In the genomic region with DNA sequence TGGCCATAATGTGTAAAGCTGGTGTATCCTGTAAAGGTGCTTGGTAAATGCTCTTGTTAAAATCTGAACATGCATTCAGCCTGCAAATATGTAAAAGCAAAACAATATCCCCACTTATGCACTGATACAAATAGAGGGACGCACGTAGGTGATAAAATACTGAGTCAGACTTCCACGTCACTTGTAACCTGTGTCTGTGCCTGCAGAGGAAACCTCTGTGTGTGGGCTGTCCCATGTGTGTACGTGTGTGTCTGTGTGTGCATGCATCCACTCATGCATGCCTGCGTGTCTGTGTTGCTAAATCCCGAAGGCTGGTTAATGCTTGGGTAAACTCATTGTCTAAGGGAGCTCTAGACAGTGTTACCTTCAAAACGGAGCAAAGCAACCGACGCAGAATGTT, we compare ENCODE assay signal across 20 cellular contexts.
"Had no signal": no experiment of that assay in that cellular context is flagged by ENCODE, and none has a peak within 500 bp of the region (broad histone marks: within the 10 kb centered on the region; RNA-seq: fewer than 3 reads in every experiment).

No MANE protein-coding gene starts in this region.

- H3K27ac Mint-ChIP-seq: activated naive CD4-positive, alpha-beta T cell treated with anti-CD3 and anti-CD28 coated beads, Interleukin-2, amount 50 U/mL, for 72 hours; activated T-helper 1 cell treated with anti-CD3 and anti-CD28 coated beads, Interleukin-12 subunit alpha, Interleukin-12 subunit beta, Interleukin-2, Interleukin-4 antibody, amounts not matched to agents 30 ng/mL and 10 ng/mL and 1 ng/mL, durations not matched to agents 14 hours and 24 hours and 36 hours; endodermal cell; mesothelial cell of epicardium had no signal

- H3K27me3 Mint-ChIP-seq: natural killer cell treated with Interleukin-12 subunit alpha and Interleukin-12 subunit beta and Interleukin-15 and Interleukin-18, amount 100 ng/mL, for 72 hours had no signal

- H3K4me1 ChIP-seq: adrenal gland had no signal

- H3K36me3 ChIP-seq: adrenal gland, neutrophil, tibial artery had no signal

- H3K4me3 ChIP-seq: adrenal gland, dorsolateral prefrontal cortex, lung, tibial artery had no signal

- ATAC-seq: activated naive CD4-positive, alpha-beta T cell treated with anti-CD3 and anti-CD28 coated beads, Interleukin-2, amount 50 U/mL, for 72 hours; left colon; natural killer cell treated with Interleukin-12 subunit alpha and Interleukin-12 subunit beta and Interleukin-15 and Interleukin-18, amount 100 ng/mL, for 72 hours had no signal

- H3K9me3 ChIP-seq: adrenal gland, neutrophil had no signal

- DNase-seq: activated CD4-positive, alpha-beta T cell treated with anti-CD3 and anti-CD28 coated beads, Interleukin-2, amount 50 U/mL, for 48 hours; activated gamma-delta T cell treated with Interleukin-2 at 50 U/mL for 16 hours; adrenal gland; caudate nucleus; dorsolateral prefrontal cortex; endodermal cell; erythroblast; left colon; stimulated activated CD4-positive, alpha-beta T cell treated with anti-CD3 and anti-CD28 coated beads, Interleukin-12 subunit alpha, Interleukin-12 subunit beta, amount 100 ng/mL, for 4 hours; stimulated activated CD4-positive, alpha-beta T cell treated with anti-CD3 and anti-CD28 coated beads, Interleukin-2, amount 100 ng/mL, for 24 hours; stimulated activated naive CD4-positive, alpha-beta T cell treated with Interleukin-2 at 50 U/mL for 16 hours; substantia nigra; SW 1271; tibial artery had no signal

- H3K4me1 Mint-ChIP-seq: endodermal cell had no signal

- H3K27me3 ChIP-seq: adrenal gland, neutrophil, tibial artery had no signal

- H3K4me3 Mint-ChIP-seq: activated T-helper 1 cell treated with anti-CD3 and anti-CD28 coated beads, Interleukin-12 subunit alpha, Interleukin-12 subunit beta, Interleukin-2, Interleukin-4 antibody, amounts not matched to agents 30 ng/mL and 10 ng/mL and 1 ng/mL, durations not matched to agents 14 hours and 24 hours and 36 hours; endodermal cell; mesothelial cell of epicardium; natural killer cell treated with Interleukin-12 subunit alpha and Interleukin-12 subunit beta and Interleukin-15 and Interleukin-18, amount 100 ng/mL, for 72 hours had no signal

- H3K27ac ChIP-seq: adrenal gland, tibial artery had no signal
